Comparison of ENCODE assay signal across 7 cellular contexts in the genomic region with DNA sequence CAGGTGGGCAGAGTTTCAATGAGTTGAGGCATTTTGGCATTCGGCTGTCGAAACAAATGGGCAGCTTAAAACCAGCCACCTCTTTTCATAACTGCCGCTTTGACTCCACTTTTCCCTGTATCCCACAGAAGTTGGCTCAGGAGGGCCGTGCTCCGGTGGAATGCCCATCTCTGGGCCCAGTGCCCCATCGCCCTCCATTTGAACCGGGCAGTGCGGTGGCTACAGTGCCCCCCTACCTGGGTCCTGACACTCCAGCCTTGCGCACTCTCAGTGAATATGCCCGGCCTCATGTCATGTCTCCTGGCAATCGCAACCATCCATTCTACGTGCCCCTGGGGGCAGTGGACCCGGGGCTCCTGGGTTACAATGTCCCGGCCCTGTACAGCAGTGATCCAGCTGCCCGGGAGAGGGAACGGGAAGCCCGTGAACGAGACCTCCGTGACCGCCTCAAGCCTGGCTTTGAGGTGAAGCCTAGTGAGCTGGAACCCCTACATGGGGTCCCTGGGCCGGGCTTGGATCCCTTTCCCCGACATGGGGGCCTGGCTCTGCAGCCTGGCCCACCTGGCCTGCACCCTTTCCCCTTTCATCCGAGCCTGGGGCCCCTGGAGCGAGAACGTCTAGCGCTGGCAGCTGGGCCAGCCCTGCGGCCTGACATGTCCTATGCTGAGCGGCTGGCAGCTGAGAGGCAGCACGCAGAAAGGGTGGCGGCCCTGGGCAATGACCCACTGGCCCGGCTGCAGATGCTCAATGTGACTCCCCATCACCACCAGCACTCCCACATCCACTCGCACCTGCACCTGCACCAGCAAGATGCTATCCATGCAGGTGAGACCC. TPM values are rescaled to one million over a fixed set of nuclear protein-coding genes. Genes with fewer than 3 reads are reported as not detected.
DNase-seq lines count a peak whose midpoint lies in the region; ATAC-seq and TF ChIP-seq lines count a peak whose summit lies in the region.
"Had no signal": no experiment of that assay in that cellular context is flagged by ENCODE, and none has a peak within 500 bp of the region (broad histone marks: within the 10 kb centered on the region; RNA-seq: fewer than 3 reads in every experiment).

No MANE protein-coding gene starts in this region.

- H3K9me3 Mint-ChIP-seq in naive B cell = no peaks in the 10 kb centered on the region

- H3K4me1 ChIP-seq in ES-I3 (ENCODE audit: insufficient read depth, low read length) = no peaks in the 10 kb centered on the region; the same call in 1 of the 2 replicates
- peaks cover 15 to 37% of the 10 kb centered on the region in 2 donors for H3K4me1 ChIP-seq in ascending aorta

- TF ChIP-seq CTCF in ascending aorta (IDR thresholded peaks at IDR 0.05) = no peak

- intact Hi-C loops in ascending aorta (cut with DNase I) = loop anchor here (1.0 kb wide), 1 partner anchor 14 kb away; no protein-coding TSS in a partner anchor

- peak overlapping the region; percentile 72 for H3K9ac ChIP-seq in ES-I3 (ENCODE audit: low read depth, low read length)

- TF ChIP-seq POLR2A in GM18505 (IDR thresholded peaks at IDR 0.05; ENCODE audit: borderline replicate concordance, extremely low read depth, insufficient read depth, insufficient read length) = no peak

- H3K9me3 ChIP-seq in ES-I3 (ENCODE audit: control insufficient read depth, insufficient read depth, low read length) (no peaks in the 10 kb centered on the region), ascending aorta (no peaks in the 10 kb centered on the region)

- H3K4me1 Mint-ChIP-seq in naive B cell = peaks cover 38 to 66% (median 56%) of the 10 kb centered on the region in 3 donors

- no peaks in the 10 kb centered on the region for H3K27me3 Mint-ChIP-seq in naive B cell

- H3K27me3 ChIP-seq in ascending aorta = no peaks in the 10 kb centered on the region

- peak overlapping the region; percentile 85 to 93 for H3K27ac ChIP-seq in ascending aorta

- peaks cover 0 to 3% of the 10 kb centered on the region in 2 donors for H3K36me3 Mint-ChIP-seq in naive B cell

- DNase-seq in ascending aorta (ENCODE audit: low spot score in 2 of 2) (no peak), naive B cell (no peak)

- H3K4me3 ChIP-seq in ascending aorta = peak overlapping the region; percentile 32 to 67

- ATAC-seq in naive B cell (ENCODE audit: low read depth in 2 of 2) (no peak), HG03469 (IDR thresholded peaks at IDR 0.05; ENCODE audit: unreplicated experiment) (no peak), GM18505 (IDR thresholded peaks at IDR 0.05; ENCODE audit: unreplicated experiment) (no peak), HG02870 (IDR thresholded peaks at IDR 0.05; ENCODE audit: unreplicated experiment) (no peak)

- H3K4me3 Mint-ChIP-seq in naive B cell = peak overlapping the region in 6 of 8 donors; percentile 77 to 93 (median 90)

- H3K36me3 ChIP-seq in ES-I3 (ENCODE audit: insufficient read depth, low read length) = peaks cover 12% of the 10 kb centered on the region; the same call in 1 of the 2 replicates
- peaks cover 30 to 45% of the 10 kb centered on the region in 2 donors for H3K36me3 ChIP-seq in ascending aorta

- peak overlapping the region; percentile 84 to 97 (median 92) for H3K27ac Mint-ChIP-seq in naive B cell

RNA-seq across cellular contexts. Expression of gene RNU7-1, which starts 5.0 kb away (rescaled TPM):
- not detected for total RNA-seq in ascending aorta
- polyA plus RNA-seq in naive B cell (ENCODE audit: low read depth in 6 of 6) = not detected
- total RNA-seq: dermis blood vessel endothelial cell had no signal

RNA-seq across cellular contexts. Expression of gene C12orf57, which starts 5.3 kb away (rescaled TPM):
- total RNA-seq in ascending aorta = 558 TPM
- 100 to 1,000 TPM; 126 to 211 (median 194) TPM for polyA plus RNA-seq in naive B cell (ENCODE audit: low read depth in 6 of 6)

RNA-seq across cellular contexts. Expression of gene ATN1, which starts 10.8 kb away (rescaled TPM):
- total RNA-seq in ascending aorta = 207 TPM
- polyA plus RNA-seq in naive B cell (ENCODE audit: low read depth in 6 of 6) = 1 to 10 TPM in 3 of 6 donors, under 1 TPM in 2, not detected in 1; 0.57 to 2.2 (median 1.1) TPM

RNA-seq across cellular contexts. Expression of gene PTPN6, which starts 12.6 kb away (rescaled TPM):
- total RNA-seq in ascending aorta = 1.7 TPM
- polyA plus RNA-seq in naive B cell (ENCODE audit: low read depth in 6 of 6) = 1,000 to 10,000 TPM in 1 of 6 donors, 100 to 1,000 TPM in 5; 398 to 1,059 (median 612) TPM

RNA-seq across cellular contexts. Expression of gene ENO2, which starts 24.2 kb away (rescaled TPM):
- total RNA-seq in ascending aorta = 30.3 TPM
- polyA plus RNA-seq in naive B cell (ENCODE audit: low read depth in 6 of 6) = 1 to 10 TPM; 3.8 to 8.4 (median 5.9) TPM
